In genomic region chr6:168734523-168734922, GRCh38 we compare ENCODE assay signal across 20 cellular contexts.
"Had no signal": no experiment of that assay in that cellular context is flagged by ENCODE, and none has a peak within 500 bp of the region (broad histone marks: within the 10 kb centered on the region; RNA-seq: fewer than 3 reads in every experiment).

No MANE protein-coding gene starts in this region.

- DNase-seq: activated CD4-positive, alpha-beta memory T cell treated with anti-CD3 and anti-CD28 coated beads, Interleukin-2, amount 10 ng/mL, durations not matched to agents 7 days and 5 days; activated CD4-positive, alpha-beta T cell treated with anti-CD3 and anti-CD28 coated beads for 4 hours; activated CD4-positive, CD25-positive, alpha-beta regulatory T cell; activated effector memory CD4-positive, alpha-beta T cell treated with anti-CD3 and anti-CD28 coated beads, Interleukin-2, amount 50 U/mL, for 16 hours; activated naive CD4-positive, alpha-beta T cell treated with anti-CD3 and anti-CD28 coated beads, Interleukin-2, amount 10 ng/mL, durations not matched to agents 7 days and 5 days; foreskin fibroblast; immature natural killer cell; lower lobe of right lung; mesendoderm; mucosa of descending colon; nephron progenitor cell; pancreas; psoas muscle; right cardiac atrium; stimulated activated CD4-positive, alpha-beta T cell treated with anti-CD3 and anti-CD28 coated beads, Interleukin-4, amount 100 ng/mL, for 24 hours; stimulated activated naive CD8-positive, alpha-beta T cell treated with anti-CD3 and anti-CD28 coated beads, Interleukin-15, Interleukin-2, amounts not matched to agents 100 U/mL and 50 U/mL, for 24 hours; upper lobe of right lung had no signal

- H3K27me3 ChIP-seq: hepatocyte, thyroid gland had no signal

- H3K4me1 ChIP-seq: lower lobe of right lung, pancreas, psoas muscle, upper lobe of right lung had no signal

- H3K9me3 ChIP-seq: lower lobe of right lung, mucosa of descending colon, pancreas, thyroid gland, upper lobe of right lung had no signal

- H3K36me3 Mint-ChIP-seq: activated naive CD4-positive, alpha-beta T cell treated with anti-CD3 and anti-CD28 coated beads, Interleukin-2, amount 10 ng/mL, durations not matched to agents 7 days and 5 days had no signal

- H3K4me1 Mint-ChIP-seq: activated CD4-positive, alpha-beta memory T cell treated with anti-CD3 and anti-CD28 coated beads, Interleukin-2, amount 10 ng/mL, durations not matched to agents 7 days and 5 days; activated naive CD4-positive, alpha-beta T cell treated with anti-CD3 and anti-CD28 coated beads, Interleukin-2, amount 10 ng/mL, durations not matched to agents 7 days and 5 days; immature natural killer cell; nephron progenitor cell had no signal

- H3K4me3 ChIP-seq: hepatocyte, lower lobe of right lung, mucosa of descending colon, pancreas, psoas muscle, thyroid gland, upper lobe of right lung had no signal

- H3K36me3 ChIP-seq: lower lobe of right lung, pancreas, thyroid gland, upper lobe of right lung had no signal

- ATAC-seq: left lobe of liver; mucosa of descending colon; pancreas; psoas muscle; stimulated activated naive CD8-positive, alpha-beta T cell treated with anti-CD3 and anti-CD28 coated beads, Interleukin-15, Interleukin-2, amounts not matched to agents 100 U/mL and 50 U/mL, for 24 hours had no signal

- H3K4me3 Mint-ChIP-seq: activated CD4-positive, alpha-beta memory T cell treated with anti-CD3 and anti-CD28 coated beads, Interleukin-2, amount 10 ng/mL, durations not matched to agents 7 days and 5 days; activated naive CD4-positive, alpha-beta T cell treated with anti-CD3 and anti-CD28 coated beads, Interleukin-2, amount 10 ng/mL, durations not matched to agents 7 days and 5 days; immature natural killer cell; nephron progenitor cell had no signal

- H3K27ac Mint-ChIP-seq: activated CD4-positive, alpha-beta memory T cell treated with anti-CD3 and anti-CD28 coated beads, Interleukin-2, amount 10 ng/mL, durations not matched to agents 7 days and 5 days; activated naive CD4-positive, alpha-beta T cell treated with anti-CD3 and anti-CD28 coated beads, Interleukin-2, amount 10 ng/mL, durations not matched to agents 7 days and 5 days; immature natural killer cell; nephron progenitor cell had no signal

- H3K27me3 Mint-ChIP-seq: activated CD4-positive, alpha-beta memory T cell treated with anti-CD3 and anti-CD28 coated beads, Interleukin-2, amount 10 ng/mL, durations not matched to agents 7 days and 5 days; activated naive CD4-positive, alpha-beta T cell treated with anti-CD3 and anti-CD28 coated beads, Interleukin-2, amount 10 ng/mL, durations not matched to agents 7 days and 5 days had no signal

- H3K9me3 Mint-ChIP-seq: activated naive CD4-positive, alpha-beta T cell treated with anti-CD3 and anti-CD28 coated beads, Interleukin-2, amount 10 ng/mL, durations not matched to agents 7 days and 5 days had no signal

- H3K27ac ChIP-seq: hepatocyte, lower lobe of right lung, pancreas, psoas muscle, thyroid gland, upper lobe of right lung had no signal
